Comparison of ENCODE assay signal across 13 cellular contexts in genomic region chr16:67194257-67194656, GRCh38. TPM values are rescaled to one million over a fixed set of nuclear protein-coding genes. Genes with fewer than 3 reads are reported as not detected.
DNase-seq lines count a peak whose midpoint lies in the region; ATAC-seq and TF ChIP-seq lines count a peak whose summit lies in the region.
"Had no signal": no experiment of that assay in that cellular context is flagged by ENCODE, and none has a peak within 500 bp of the region (broad histone marks: within the 10 kb centered on the region; RNA-seq: fewer than 3 reads in every experiment).

No MANE protein-coding gene starts in this region.

- intact Hi-C loops in activated B cell treated with CpG ODN at 0.5 μM for 24 hours (cut with micrococcal nuclease), result no loop called here
- intact Hi-C loops in vagina (cut with DNase I), result loop anchor here (5.0 kb wide), 1 partner anchor 177 kb away; no protein-coding TSS in a partner anchor

- H3K27ac ChIP-seq in GM23338 (ENCODE audit: low read depth) (no peak overlapping the region), vagina (no peak overlapping the region)

- peaks cover 16% of the 10 kb centered on the region for H3K4me1 ChIP-seq in GM23338 (ENCODE audit: insufficient read depth)
- peaks cover 40% of the 10 kb centered on the region for H3K4me1 ChIP-seq in vagina

- POLR2A ChIA-PET in activated B cell treated with CpG ODN at 0.5 μM for 24 hours (lab: Charles Lee), result no interaction called here

- TF ChIP-seq CTCF in GM23338 (conservative IDR thresholded peaks at IDR 0.05; ENCODE audit: low read depth in 2 of 2) (no peak), activated B cell treated with CpG ODN at 0.5 μM for 24 hours (IDR thresholded peaks at IDR 0.05) (no peak), vagina (IDR thresholded peaks at IDR 0.05) (no peak)

- no peaks in the 10 kb centered on the region for H3K9me3 ChIP-seq in vagina
- H3K9me3 ChIP-seq: stomach had no signal

- peaks cover 23% of the 10 kb centered on the region; the same call in 1 of the 2 replicates for H3F3A ChIP-seq in GM23338 (replicated peaks; ENCODE audit: low read depth)

- ATAC-seq in GM23338 (no peak), activated B cell treated with CpG ODN at 0.5 μM for 24 hours (ENCODE audit: low read depth) (no peak), naive B cell (ENCODE audit: low read depth in 2 of 2) (no peak)

- H3K79me2 ChIP-seq in GM23338 (replicated peaks; ENCODE audit: insufficient read depth), result peaks cover 21% of the 10 kb centered on the region

- H3K27me3 Mint-ChIP-seq in GM23338 (ENCODE audit: insufficient read depth, low read depth, poor library complexity) (peaks cover 10% of the 10 kb centered on the region), activated B cell treated with CpG ODN at 0.5 μM for 24 hours (no peaks in the 10 kb centered on the region), naive B cell (peaks cover 0 to 4% (median 0%) of the 10 kb centered on the region in 3 donors)

- CTCF ChIA-PET in activated B cell treated with CpG ODN at 0.5 μM for 24 hours (lab: Charles Lee), result interaction anchor here (0.6 kb wide), 1 partner anchor 51 kb away, joined by 3 read pairs; no protein-coding TSS in a partner anchor

- H3K4me3 ChIP-seq in GM23338 (no peak overlapping the region), vagina (no peak overlapping the region)

- no peak overlapping the region for H3K4me2 ChIP-seq in GM23338

- H3K36me3 ChIP-seq in GM23338 (ENCODE audit: insufficient read depth) (peaks cover 20% of the 10 kb centered on the region; the same call in 1 of the 2 replicates), vagina (peaks cover 7 to 43% of the 10 kb centered on the region in 2 donors)

- peak overlapping the region; percentile 93; the same call in 2 of the 3 replicates for H3K4me3 Mint-ChIP-seq in GM23338
- peak overlapping the region; percentile 87 for H3K4me3 Mint-ChIP-seq in activated B cell treated with CpG ODN at 0.5 μM for 24 hours
- peak overlapping the region in 5 of 8 donors; percentile 77 to 94 (median 89) for H3K4me3 Mint-ChIP-seq in naive B cell

- no peak overlapping the region for H3K27ac Mint-ChIP-seq in GM23338
- no peak overlapping the region for H3K27ac Mint-ChIP-seq in activated B cell treated with CpG ODN at 0.5 μM for 24 hours
- peak overlapping the region in 1 of 6 donors; percentile 45 for H3K27ac Mint-ChIP-seq in naive B cell

- H3K36me3 Mint-ChIP-seq in GM23338 (ENCODE audit: low read depth), result peaks cover 49% of the 10 kb centered on the region
- peaks cover 53% of the 10 kb centered on the region for H3K36me3 Mint-ChIP-seq in activated B cell treated with CpG ODN at 0.5 μM for 24 hours (ENCODE audit: low read depth)
- H3K36me3 Mint-ChIP-seq in naive B cell, result peaks cover 6 to 15% of the 10 kb centered on the region in 2 donors

- no peak for DNase-seq in GM23338 (ENCODE audit: low spot score)
- no peak for DNase-seq in activated B cell treated with CpG ODN at 0.5 μM for 24 hours
- no peak for DNase-seq in naive B cell
- DNase-seq in GM19238 (ENCODE audit: insufficient read length, low spot score), result no peak
- no peak for DNase-seq in vagina (ENCODE audit: extremely low spot score in 2 of 2)
- no peak for DNase-seq in germinal center (ENCODE audit: low spot score)
- DNase-seq: activated CD8-positive, alpha-beta memory T cell treated with anti-CD3 and anti-CD28 coated beads, Interleukin-2, amount 50 U/mL, for 4 hours; cerebellar nuclear complex; DMS53; NCI-H1092 treated with DMSO at 0.1 percent for 48 hours; NCI-H82; nucleus accumbens; stomach had no signal

- no peaks in the 10 kb centered on the region for H3K9me2 ChIP-seq in GM23338 (ENCODE audit: insufficient read depth)

- H3K9me3 Mint-ChIP-seq in GM23338 (no peaks in the 10 kb centered on the region), activated B cell treated with CpG ODN at 0.5 μM for 24 hours (no peaks in the 10 kb centered on the region), naive B cell (no peaks in the 10 kb centered on the region)

- H3K4me1 Mint-ChIP-seq in GM23338 (peaks cover 26% of the 10 kb centered on the region), activated B cell treated with CpG ODN at 0.5 μM for 24 hours (peaks cover 34% of the 10 kb centered on the region), naive B cell (peaks cover 34 to 54% (median 53%) of the 10 kb centered on the region in 3 donors)

- no peak for TF ChIP-seq POLR2A in vagina (IDR thresholded peaks at IDR 0.05)

- H2AFZ ChIP-seq in GM23338, result no peak overlapping the region

- peaks cover 22% of the 10 kb centered on the region for H4K20me1 ChIP-seq in GM23338 (replicated peaks; ENCODE audit: insufficient read depth)

- H3K27me3 ChIP-seq in GM23338 (ENCODE audit: insufficient read depth) (no peaks in the 10 kb centered on the region), vagina (no peaks in the 10 kb centered on the region)
- H3K27me3 ChIP-seq: stomach had no signal

TF ChIP-seq in GM23338, 12 proteins besides CTCF, POLR2A, EP300 and RAD21 (continues in another document):
- no peak for TF ChIP-seq POLR2AphosphoS5 (IDR thresholded peaks at IDR 0.05; ENCODE audit: low read depth)

RNA-seq across cellular contexts. Expression of gene E2F4, which starts 2.3 kb away (rescaled TPM):
- 135 and 168 TPM in 2 replicates for total RNA-seq in GM23338 (2014; rRNA removed; shearing (Covaris generic))
- 67.0 and 67.2 TPM in 2 replicates for polyA plus RNA-seq in GM23338 (2016; fragmentation: Nextera tagmentation; extraction: Ambion mirVana)
- total RNA-seq in activated B cell treated with CpG ODN at 0.5 μM for 24 hours, result 117 and 128 TPM in 2 replicates
- 10 to 100 TPM; 54.0 to 75.9 (median 61.7) TPM for polyA plus RNA-seq in naive B cell (ENCODE audit: low read depth in 6 of 6)
- total RNA-seq in vagina, result 78.1 TPM

RNA-seq across cellular contexts. Expression of gene EXOC3L1, which starts 4.3 kb away (rescaled TPM):
- 1.6 and 2.3 TPM in 2 replicates for total RNA-seq in GM23338 (2014; rRNA removed; shearing (Covaris generic))
- polyA plus RNA-seq in GM23338 (2016; fragmentation: Nextera tagmentation; extraction: Ambion mirVana), result 0.92 and 1.1 TPM in 2 replicates
- total RNA-seq in activated B cell treated with CpG ODN at 0.5 μM for 24 hours, result not detected in 2 replicates
- under 1 TPM in 3 of 6 donors, not detected in 3; 0.12 to 0.19 (median 0.15) TPM for polyA plus RNA-seq in naive B cell (ENCODE audit: low read depth in 6 of 6)
- 2.5 TPM for total RNA-seq in vagina

RNA-seq across cellular contexts. Expression of gene ELMO3, which starts 4.7 kb away (rescaled TPM):
- total RNA-seq in GM23338 (2014; rRNA removed; shearing (Covaris generic)), result 16.2 and 18.3 TPM in 2 replicates
- polyA plus RNA-seq in GM23338 (2016; fragmentation: Nextera tagmentation; extraction: Ambion mirVana), result 4.5 and 4.7 TPM in 2 replicates
- 6.8 and 6.9 TPM in 2 replicates for total RNA-seq in activated B cell treated with CpG ODN at 0.5 μM for 24 hours
- polyA plus RNA-seq in naive B cell (ENCODE audit: low read depth in 6 of 6), result under 1 TPM in 5 of 6 donors, not detected in 1; 0.14 to 0.48 (median 0.39) TPM
- total RNA-seq in vagina, result 21.6 TPM

RNA-seq across cellular contexts. Expression of gene MATCAP1, which starts 10.5 kb away (rescaled TPM):
- total RNA-seq in GM23338 (2014; rRNA removed; shearing (Covaris generic)), result 22.7 and 23.1 TPM in 2 replicates
- polyA plus RNA-seq in GM23338 (2016; fragmentation: Nextera tagmentation; extraction: Ambion mirVana) (9.5 and 13.3 TPM in 2 replicates), naive B cell (ENCODE audit: low read depth in 6 of 6) (under 1 TPM in 4 of 6 donors, not detected in 2; 0.33 to 0.40 (median 0.40) TPM)
- total RNA-seq in activated B cell treated with CpG ODN at 0.5 μM for 24 hours (10.6 and 18.7 TPM in 2 replicates), vagina (17.4 TPM)

RNA-seq across cellular contexts. Expression of gene NOL3, which starts 23.9 kb away (rescaled TPM):
- total RNA-seq in GM23338 (2014; rRNA removed; shearing (Covaris generic)), result 0.27 and 3.3 TPM in 2 replicates
- 2.7 and 4.0 TPM in 2 replicates for polyA plus RNA-seq in GM23338 (2016; fragmentation: Nextera tagmentation; extraction: Ambion mirVana)
- total RNA-seq in activated B cell treated with CpG ODN at 0.5 μM for 24 hours, result 0.64 and 0.91 TPM in 2 replicates
- under 1 TPM in 1 of 6 donors, not detected in 5; 0.27 TPM for polyA plus RNA-seq in naive B cell (ENCODE audit: low read depth in 6 of 6)
- 19.2 TPM for total RNA-seq in vagina
